In the genomic region with DNA sequence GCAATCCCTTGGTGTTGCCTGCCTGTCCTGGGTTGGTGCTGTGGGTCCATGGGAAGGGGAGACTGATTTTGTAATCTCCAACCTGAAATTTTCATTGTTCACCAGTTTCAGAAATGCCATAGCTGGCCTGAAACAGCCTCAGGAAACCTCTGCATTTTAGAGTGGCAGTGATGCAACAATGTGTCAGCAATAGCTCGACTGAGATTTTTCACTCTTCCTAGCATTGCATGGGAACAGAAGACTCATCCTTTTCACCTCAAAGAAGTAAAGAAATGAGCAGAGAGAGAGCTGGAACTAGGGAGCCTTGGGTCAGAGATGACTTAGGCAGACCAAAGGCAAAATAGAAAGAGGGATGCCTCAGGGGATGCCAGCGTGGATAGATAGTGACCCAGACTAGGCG, we compare ENCODE assay signal across 22 cellular contexts. TPM values are rescaled to one million over a fixed set of nuclear protein-coding genes. Genes with fewer than 3 reads are reported as not detected.
DNase-seq lines count a peak whose midpoint lies in the region; ATAC-seq and TF ChIP-seq lines count a peak whose summit lies in the region.
"Had no signal": no experiment of that assay in that cellular context is flagged by ENCODE, and none has a peak within 500 bp of the region (broad histone marks: within the 10 kb centered on the region; RNA-seq: fewer than 3 reads in every experiment).

No MANE protein-coding gene starts in this region.

- H2AFZ ChIP-seq in GM23338 = peak overlapping the region; percentile 85
- H2AFZ ChIP-seq: hepatocyte had no signal

- peaks cover 5% of the 10 kb centered on the region; the same call in 2 of the 3 replicates for H3K9me3 Mint-ChIP-seq in GM23338
- H3K9me3 Mint-ChIP-seq: T-cell had no signal

- no peaks in the 10 kb centered on the region for H3K27me3 Mint-ChIP-seq in GM23338 (ENCODE audit: insufficient read depth, low read depth, poor library complexity)

- H3K36me3 Mint-ChIP-seq in GM23338 (ENCODE audit: low read depth) = no peaks in the 10 kb centered on the region
- H3K36me3 Mint-ChIP-seq: naive B cell, T-cell had no signal

- H3K9me2 ChIP-seq in GM23338 (ENCODE audit: insufficient read depth) = no peaks in the 10 kb centered on the region

- peaks cover 17% of the 10 kb centered on the region for H3K4me1 Mint-ChIP-seq in GM23338

- H3F3A ChIP-seq in GM23338 (replicated peaks; ENCODE audit: low read depth) = no peaks in the 10 kb centered on the region

- H3K79me2 ChIP-seq in GM23338 (replicated peaks; ENCODE audit: insufficient read depth) = no peaks in the 10 kb centered on the region
- H3K79me2 ChIP-seq: hepatocyte had no signal

- H3K27ac Mint-ChIP-seq in GM23338 = no peak overlapping the region
- H3K27ac Mint-ChIP-seq: naive B cell, T-cell had no signal

- TF ChIP-seq CTCF in AG10803 (conservative IDR thresholded peaks at IDR 0.05; ENCODE audit: low read length) (no peak), GM23338 (conservative IDR thresholded peaks at IDR 0.05; ENCODE audit: low read depth in 2 of 2) (no peak), fibroblast of mammary gland (conservative IDR thresholded peaks at IDR 0.05; ENCODE audit: control insufficient read depth, insufficient read depth, low read depth, low read length) (no peak)

- H3K4me3 ChIP-seq in AG10803 (ENCODE audit: low read length) (no peak overlapping the region), GM23338 (no peak overlapping the region), fibroblast of mammary gland (ENCODE audit: control insufficient read depth, low read depth, low read length) (no peak overlapping the region)
- H3K4me3 ChIP-seq: dorsolateral prefrontal cortex, GM12878, hepatocyte, pancreas, sigmoid colon had no signal

- peak; percentile 68 for DNase-seq in AG10803 (ENCODE audit: low read depth)
- DNase-seq in GM23338 (ENCODE audit: low spot score) = no peak
- DNase-seq in amniotic epithelial cell (ENCODE audit: low read depth) = peak; percentile 61
- peak; percentile 68 for DNase-seq in fibroblast of mammary gland (ENCODE audit: low read depth)
- DNase-seq in anterior cingulate cortex (lab: John Stamatoyannopoulos, UW) = no peak
- no peak for DNase-seq in AG08396 (ENCODE audit: low spot score)
- DNase-seq: activated naive CD4-positive, alpha-beta T cell treated with anti-CD3 and anti-CD28 coated beads, Interleukin-2, amount 50 U/mL, for 16 hours; activated T-cell treated with anti-CD3 and anti-CD28 coated beads for 4 hours; dorsolateral prefrontal cortex; islet precursor cell; MV-4-11; naive B cell; NCI-H2029 treated with DMSO at 0.1 percent for 48 hours; NCI-H446 treated with DMSO at 0.1 percent for 48 hours; pancreas; sigmoid colon; stimulated activated CD4-positive, alpha-beta T cell treated with anti-CD3 and anti-CD28 coated beads, Interleukin-2, amount 100 ng/mL, for 24 hours; T-cell had no signal

- no peak overlapping the region for H3K4me2 ChIP-seq in GM23338
- H3K4me2 ChIP-seq: hepatocyte had no signal

- no peaks in the 10 kb centered on the region; the same call in 1 of the 2 replicates for H3K36me3 ChIP-seq in GM23338 (ENCODE audit: insufficient read depth)
- H3K36me3 ChIP-seq: pancreas, sigmoid colon had no signal

- no peaks in the 10 kb centered on the region for H3K27me3 ChIP-seq in GM23338 (ENCODE audit: insufficient read depth)
- H3K27me3 ChIP-seq: hepatocyte, pancreas, sigmoid colon had no signal

- peaks cover 21% of the 10 kb centered on the region for H3K4me1 ChIP-seq in GM23338 (ENCODE audit: insufficient read depth)
- H3K4me1 ChIP-seq: sigmoid colon had no signal

- ATAC-seq in GM23338 (no peak), GM19467 (IDR thresholded peaks at IDR 0.05; ENCODE audit: unreplicated experiment) (no peak), GM18502 (IDR thresholded peaks at IDR 0.05; ENCODE audit: poor library complexity, unreplicated experiment) (no peak)
- ATAC-seq: GM12878, pancreas, T-cell had no signal

- no peaks in the 10 kb centered on the region for H4K20me1 ChIP-seq in GM23338 (replicated peaks; ENCODE audit: insufficient read depth)

- no peak overlapping the region for H3K27ac ChIP-seq in GM23338 (ENCODE audit: low read depth)
- H3K27ac ChIP-seq: dorsolateral prefrontal cortex, hepatocyte, pancreas, sigmoid colon had no signal

- no peak overlapping the region for H3K4me3 Mint-ChIP-seq in GM23338
- H3K4me3 Mint-ChIP-seq: naive B cell, T-cell had no signal

TF ChIP-seq in GM23338, 12 proteins besides CTCF, POLR2A, EP300 and RAD21 (continues in another document):
- TF ChIP-seq POLR2AphosphoS5 (IDR thresholded peaks at IDR 0.05; ENCODE audit: low read depth) (no peak), JUNB (IDR thresholded peaks at IDR 0.05; ENCODE audit: unreplicated experiment) (no peak), ZNF331 (CRISPR knock-in tag; IDR thresholded peaks at IDR 0.05; ENCODE audit: low read depth) (no peak), EZH2 (IDR thresholded peaks at IDR 0.05; ENCODE audit: low read depth, unreplicated experiment) (no peak), ZNF114 (CRISPR knock-in tag; IDR thresholded peaks at IDR 0.05) (no peak), NANOG (IDR thresholded peaks at IDR 0.05; ENCODE audit: borderline replicate concordance) (no peak)
- TF ChIP-seq, protein P1, sequence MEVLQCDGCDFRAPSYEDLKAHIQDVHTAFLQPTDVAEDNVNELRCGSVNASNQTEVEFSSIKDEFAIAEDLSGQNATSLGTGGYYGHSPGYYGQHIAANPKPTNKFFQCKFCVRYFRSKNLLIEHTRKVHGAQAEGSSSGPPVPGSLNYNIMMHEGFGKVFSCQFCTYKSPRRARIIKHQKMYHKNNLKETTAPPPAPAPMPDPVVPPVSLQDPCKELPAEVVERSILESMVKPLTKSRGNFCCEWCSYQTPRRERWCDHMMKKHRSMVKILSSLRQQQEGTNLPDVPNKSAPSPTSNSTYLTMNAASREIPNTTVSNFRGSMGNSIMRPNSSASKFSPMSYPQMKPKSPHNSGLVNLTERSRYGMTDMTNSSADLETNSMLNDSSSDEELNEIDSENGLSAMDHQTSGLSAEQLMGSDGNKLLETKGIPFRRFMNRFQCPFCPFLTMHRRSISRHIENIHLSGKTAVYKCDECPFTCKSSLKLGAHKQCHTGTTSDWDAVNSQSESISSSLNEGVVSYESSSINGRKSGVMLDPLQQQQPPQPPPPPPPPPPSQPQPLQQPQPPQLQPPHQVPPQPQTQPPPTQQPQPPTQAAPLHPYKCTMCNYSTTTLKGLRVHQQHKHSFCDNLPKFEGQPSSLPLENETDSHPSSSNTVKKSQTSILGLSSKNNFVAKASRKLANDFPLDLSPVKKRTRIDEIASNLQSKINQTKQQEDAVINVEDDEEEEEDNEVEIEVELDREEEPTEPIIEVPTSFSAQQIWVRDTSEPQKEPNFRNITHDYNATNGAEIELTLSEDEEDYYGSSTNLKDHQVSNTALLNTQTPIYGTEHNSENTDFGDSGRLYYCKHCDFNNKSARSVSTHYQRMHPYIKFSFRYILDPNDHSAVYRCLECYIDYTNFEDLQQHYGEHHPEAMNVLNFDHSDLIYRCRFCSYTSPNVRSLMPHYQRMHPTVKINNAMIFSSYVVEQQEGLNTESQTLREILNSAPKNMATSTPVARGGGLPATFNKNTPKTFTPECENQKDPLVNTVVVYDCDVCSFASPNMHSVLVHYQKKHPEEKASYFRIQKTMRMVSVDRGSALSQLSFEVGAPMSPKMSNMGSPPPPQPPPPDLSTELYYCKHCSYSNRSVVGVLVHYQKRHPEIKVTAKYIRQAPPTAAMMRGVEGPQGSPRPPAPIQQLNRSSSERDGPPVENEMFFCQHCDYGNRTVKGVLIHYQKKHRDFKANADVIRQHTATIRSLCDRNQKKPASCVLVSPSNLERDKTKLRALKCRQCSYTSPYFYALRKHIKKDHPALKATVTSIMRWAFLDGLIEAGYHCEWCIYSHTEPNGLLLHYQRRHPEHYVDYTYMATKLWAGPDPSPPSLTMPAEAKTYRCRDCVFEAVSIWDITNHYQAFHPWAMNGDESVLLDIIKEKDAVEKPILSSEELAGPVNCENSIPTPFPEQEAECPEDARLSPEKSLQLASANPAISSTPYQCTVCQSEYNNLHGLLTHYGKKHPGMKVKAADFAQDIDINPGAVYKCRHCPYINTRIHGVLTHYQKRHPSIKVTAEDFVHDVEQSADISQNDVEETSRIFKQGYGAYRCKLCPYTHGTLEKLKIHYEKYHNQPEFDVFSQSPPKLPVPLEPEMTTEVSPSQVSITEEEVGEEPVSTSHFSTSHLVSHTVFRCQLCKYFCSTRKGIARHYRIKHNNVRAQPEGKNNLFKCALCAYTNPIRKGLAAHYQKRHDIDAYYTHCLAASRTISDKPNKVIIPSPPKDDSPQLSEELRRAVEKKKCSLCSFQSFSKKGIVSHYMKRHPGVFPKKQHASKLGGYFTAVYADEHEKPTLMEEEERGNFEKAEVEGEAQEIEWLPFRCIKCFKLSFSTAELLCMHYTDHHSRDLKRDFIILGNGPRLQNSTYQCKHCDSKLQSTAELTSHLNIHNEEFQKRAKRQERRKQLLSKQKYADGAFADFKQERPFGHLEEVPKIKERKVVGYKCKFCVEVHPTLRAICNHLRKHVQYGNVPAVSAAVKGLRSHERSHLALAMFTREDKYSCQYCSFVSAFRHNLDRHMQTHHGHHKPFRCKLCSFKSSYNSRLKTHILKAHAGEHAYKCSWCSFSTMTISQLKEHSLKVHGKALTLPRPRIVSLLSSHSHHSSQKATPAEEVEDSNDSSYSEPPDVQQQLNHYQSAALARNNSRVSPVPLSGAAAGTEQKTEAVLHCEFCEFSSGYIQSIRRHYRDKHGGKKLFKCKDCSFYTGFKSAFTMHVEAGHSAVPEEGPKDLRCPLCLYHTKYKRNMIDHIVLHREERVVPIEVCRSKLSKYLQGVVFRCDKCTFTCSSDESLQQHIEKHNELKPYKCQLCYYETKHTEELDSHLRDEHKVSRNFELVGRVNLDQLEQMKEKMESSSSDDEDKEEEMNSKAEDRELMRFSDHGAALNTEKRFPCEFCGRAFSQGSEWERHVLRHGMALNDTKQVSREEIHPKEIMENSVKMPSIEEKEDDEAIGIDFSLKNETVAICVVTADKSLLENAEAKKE (CRISPR knock-in tag; IDR thresholded peaks at IDR 0.05) = no peak
- TF ChIP-seq, protein P2, sequence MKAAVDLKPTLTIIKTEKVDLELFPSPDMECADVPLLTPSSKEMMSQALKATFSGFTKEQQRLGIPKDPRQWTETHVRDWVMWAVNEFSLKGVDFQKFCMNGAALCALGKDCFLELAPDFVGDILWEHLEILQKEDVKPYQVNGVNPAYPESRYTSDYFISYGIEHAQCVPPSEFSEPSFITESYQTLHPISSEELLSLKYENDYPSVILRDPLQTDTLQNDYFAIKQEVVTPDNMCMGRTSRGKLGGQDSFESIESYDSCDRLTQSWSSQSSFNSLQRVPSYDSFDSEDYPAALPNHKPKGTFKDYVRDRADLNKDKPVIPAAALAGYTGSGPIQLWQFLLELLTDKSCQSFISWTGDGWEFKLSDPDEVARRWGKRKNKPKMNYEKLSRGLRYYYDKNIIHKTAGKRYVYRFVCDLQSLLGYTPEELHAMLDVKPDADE (IDR thresholded peaks at IDR 0.05) = no peak

RNA-seq across cellular contexts. Expression of gene TMEM14A, which starts 23.7 kb away (rescaled TPM):
- 13.9 and 19.8 TPM in 2 replicates for total RNA-seq in GM23338 (2014; rRNA removed; shearing (Covaris generic))
- 36.0 and 39.3 TPM in 2 replicates for polyA plus RNA-seq in GM23338 (2016; fragmentation: Nextera tagmentation; extraction: Ambion mirVana)

Comparison
In these comparisons a context has a peak if more than half of its experiments do, and no peak if none do; other contexts are left out.
1. DNase-seq: peak in AG10803 (single experiment), amniotic epithelial cell (single experiment) and fibroblast of mammary gland (single experiment); none in GM23338 (single experiment), anterior cingulate cortex (0 of 58) and AG08396 (single experiment).